Comparison of ENCODE assay signal across 8 cellular contexts in the genomic region with DNA sequence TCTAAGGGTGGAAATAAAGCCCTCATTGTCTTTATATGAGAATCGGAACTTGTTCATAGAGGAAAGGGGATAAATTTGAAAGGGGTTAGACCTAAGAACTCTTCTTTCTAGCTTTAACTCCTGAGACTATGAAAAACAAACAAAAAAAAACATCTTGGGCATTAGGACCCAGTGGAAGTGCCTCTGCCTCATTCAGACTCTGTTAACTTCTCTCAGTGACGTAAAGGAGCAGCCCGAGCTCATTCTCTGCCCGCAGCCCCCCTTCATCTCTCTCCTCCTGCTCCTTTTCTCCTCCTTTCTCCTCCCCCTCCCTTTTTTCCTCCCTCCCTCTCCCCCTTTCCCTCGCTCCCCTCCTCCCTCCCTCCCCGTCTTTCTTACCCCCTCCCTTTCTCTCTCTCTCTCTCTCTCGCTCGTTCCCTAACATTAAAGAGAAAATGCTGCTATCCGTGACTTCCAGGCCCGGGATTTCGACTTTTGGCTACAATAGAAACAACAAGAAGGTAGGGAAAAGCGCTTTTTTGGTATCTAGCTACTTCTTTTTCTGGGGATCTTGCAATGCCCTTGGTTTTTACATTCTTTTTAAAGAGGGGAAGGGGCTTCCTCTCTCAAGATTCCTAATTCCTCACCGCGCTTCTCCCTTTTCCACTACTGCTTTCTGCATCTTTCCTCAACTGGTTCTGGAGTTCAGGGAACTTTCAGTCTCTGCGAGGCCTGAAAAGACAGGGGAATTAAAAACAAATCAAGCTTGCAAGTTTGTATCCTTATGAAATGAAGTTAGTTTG. TPM values are rescaled to one million over a fixed set of nuclear protein-coding genes. Genes with fewer than 3 reads are reported as not detected.
DNase-seq lines count a peak whose midpoint lies in the region; ATAC-seq, FAIRE-seq and TF ChIP-seq lines count a peak whose summit lies in the region.

A gene with protein sequence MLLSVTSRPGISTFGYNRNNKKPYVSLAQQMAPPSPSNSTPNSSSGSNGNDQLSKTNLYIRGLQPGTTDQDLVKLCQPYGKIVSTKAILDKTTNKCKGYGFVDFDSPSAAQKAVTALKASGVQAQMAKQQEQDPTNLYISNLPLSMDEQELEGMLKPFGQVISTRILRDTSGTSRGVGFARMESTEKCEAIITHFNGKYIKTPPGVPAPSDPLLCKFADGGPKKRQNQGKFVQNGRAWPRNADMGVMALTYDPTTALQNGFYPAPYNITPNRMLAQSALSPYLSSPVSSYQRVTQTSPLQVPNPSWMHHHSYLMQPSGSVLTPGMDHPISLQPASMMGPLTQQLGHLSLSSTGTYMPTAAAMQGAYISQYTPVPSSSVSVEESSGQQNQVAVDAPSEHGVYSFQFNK (plus strand): TSS at position 231 of the 782 bp plus-strand sequence. CDS start 204 bp downstream, at position 435.

- H3K9ac ChIP-seq in BLaER1 treated with 17β-estradiol and CSF1 and Interleukin-3, amounts not matched to agents 10 nM and 100 nM = peak within 1 kb of the TSS; percentile 60 to 80 (median 74)

- peak within 1 kb of the TSS; percentile 56 to 72 (median 60) for H3K4me3 ChIP-seq in BLaER1 treated with 17β-estradiol and CSF1 and Interleukin-3, amounts not matched to agents 10 nM and 100 nM
- H3K4me3 ChIP-seq in left lung = peak within 1 kb of the TSS; percentile 42 to 60

- TF ChIP-seq POLR2A in H54 (IDR thresholded peaks at IDR 0.05; ENCODE audit: low read depth, low read length) = no peak
- TF ChIP-seq POLR2A in GM12892 (IDR thresholded peaks at IDR 0.05; ENCODE audit: low read depth, low read length) = no peak

- H3K36me3 ChIP-seq in BLaER1 treated with 17β-estradiol and CSF1 and Interleukin-3, amounts not matched to agents 10 nM and 100 nM = no peaks in the 10 kb centered on the region
- peaks cover 0 to 6% of the 10 kb centered on the region in 2 donors for H3K36me3 ChIP-seq in left lung

- H3K27ac ChIP-seq in BLaER1 treated with 17β-estradiol and CSF1 and Interleukin-3, amounts not matched to agents 10 nM and 100 nM = peak within 1 kb of the TSS in 10 of 11 experiments; percentile 52 to 73 (median 60); a peak in 19 of 22 replicates
- H3K27ac ChIP-seq in left lung = peak within 1 kb of the TSS; percentile 82 to 95

- FAIRE-seq in H54 (lab: Jason Lieb, UNC) = peak; percentile 97
- FAIRE-seq in GM12892 (lab: Jason Lieb, UNC) = no peak

- DNase-seq in H54 (ENCODE audit: insufficient read length, low spot score) (peak; percentile 50), NCI-H345 treated with DMSO at 0.1 percent for 48 hours (lab: John Stamatoyannopoulos, UW; ENCODE audit: unreplicated experiment) (peak; percentile 11), left lung (peak; percentile 68 to 89), GM12892 (ENCODE audit: insufficient read length) (no peak)
- peak; percentile 46 for DNase-seq in activated CD4-positive, alpha-beta T cell treated with anti-CD3 and anti-CD28 coated beads, Interleukin-2, amount 50 U/mL, for 1 hour
- peak; percentile 42 for DNase-seq in effector CD4-positive, alpha-beta T cell
- peak; percentile 2 for DNase-seq in stimulated activated CD4-positive, alpha-beta T cell treated with anti-CD3 and anti-CD28 coated beads, Interleukin-2, amount 100 ng/mL, for 4 hours (ENCODE audit: low read depth)

- TF ChIP-seq CTCF in left lung (IDR thresholded peaks at IDR 0.05) = no peak

- H3K4me1 ChIP-seq in BLaER1 treated with 17β-estradiol and CSF1 and Interleukin-3, amounts not matched to agents 10 nM and 100 nM = peaks cover 17 to 58% (median 34%) of the 10 kb centered on the region in 10 experiments
- peaks cover 19 to 67% of the 10 kb centered on the region in 2 donors for H3K4me1 ChIP-seq in left lung

- intact Hi-C loops in left lung (cut with DNase I) = no loop called here

- no peaks in the 10 kb centered on the region for H3K27me3 ChIP-seq in BLaER1 treated with 17β-estradiol and CSF1 and Interleukin-3, amounts not matched to agents 10 nM and 100 nM
- no peaks in the 10 kb centered on the region for H3K27me3 ChIP-seq in left lung

- no peaks in the 10 kb centered on the region for H4K20me1 ChIP-seq in BLaER1 treated with 17β-estradiol and CSF1 and Interleukin-3, amounts not matched to agents 10 nM and 100 nM

- H3K9me3 ChIP-seq in BLaER1 treated with 17β-estradiol and CSF1 and Interleukin-3, amounts not matched to agents 10 nM and 100 nM (replicated peaks in 1 of 11) = no peaks in the 10 kb centered on the region
- no peaks in the 10 kb centered on the region for H3K9me3 ChIP-seq in left lung

- H3K4me2 ChIP-seq in BLaER1 treated with 17β-estradiol and CSF1 and Interleukin-3, amounts not matched to agents 10 nM and 100 nM = peak within 1 kb of the TSS; percentile 52 to 86 (median 74)

- peak; percentile 91 for ATAC-seq in left lung

RNA-seq across cellular contexts. Expression of the gene that starts here (rescaled TPM):
- total RNA-seq in left lung = 100 to 1,000 TPM in 1 of 2 donors, 10 to 100 TPM in 1; 81.2 to 113 TPM
- 0.91 TPM for polyA plus RNA-seq in GM12892 (2012; ENCODE audit: missing spikeins)
